Comparison of ENCODE assay signal across 24 cellular contexts in the genomic region with DNA sequence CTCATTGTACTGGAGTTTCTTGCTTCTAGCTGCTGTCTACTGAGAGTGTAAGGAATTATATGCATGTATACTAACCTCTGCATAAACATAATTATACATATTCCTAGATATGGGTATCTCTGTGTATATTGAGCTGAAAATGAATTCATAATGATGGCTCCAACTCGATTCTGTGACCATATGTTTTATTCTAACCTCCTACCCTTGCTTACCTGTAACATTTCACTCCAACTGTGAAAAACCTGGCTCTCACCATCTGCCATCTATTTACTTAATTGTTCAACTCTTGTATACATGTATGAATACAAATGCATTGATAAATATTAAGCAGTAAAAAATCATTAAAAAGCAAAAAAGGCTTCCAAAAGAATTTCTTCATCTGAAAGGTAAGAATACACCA.
"Had no signal": no experiment of that assay in that cellular context is flagged by ENCODE, and none has a peak within 500 bp of the region (broad histone marks: within the 10 kb centered on the region; RNA-seq: fewer than 3 reads in every experiment).

No MANE protein-coding gene starts in this region.

- H3K4me3 Mint-ChIP-seq: immature natural killer cell; naive thymus-derived CD8-positive, alpha-beta T cell; nephron; neural crest cell; stimulated activated memory B cell treated with anti-CD40 and anti-IgM and Interleukin-4, amounts not matched to agents 10 μg/mL and 1 μg/mL and 100 μg/mL, for 72 hours; stimulated activated naive CD8-positive, alpha-beta T cell treated with anti-CD3 and anti-CD28 coated beads, Interleukin-15, amount 100 ng/mL, for 72 hours; type B pancreatic cell had no signal

- H3K27me3 Mint-ChIP-seq: naive thymus-derived CD8-positive, alpha-beta T cell; stimulated activated memory B cell treated with anti-CD40 and anti-IgM and Interleukin-4, amounts not matched to agents 10 μg/mL and 1 μg/mL and 100 μg/mL, for 72 hours; stimulated activated naive CD8-positive, alpha-beta T cell treated with anti-CD3 and anti-CD28 coated beads, Interleukin-15, amount 100 ng/mL, for 72 hours; type B pancreatic cell had no signal

- ATAC-seq: left colon; left lung; lower lobe of right lung; naive thymus-derived CD8-positive, alpha-beta T cell; pancreas; psoas muscle; right lobe of liver; stimulated activated memory B cell treated with anti-CD40 and anti-IgM and Interleukin-4, amounts not matched to agents 10 μg/mL and 1 μg/mL and 100 μg/mL, for 72 hours; stimulated activated naive CD8-positive, alpha-beta T cell treated with anti-CD3 and anti-CD28 coated beads, Interleukin-15, amount 100 ng/mL, for 72 hours had no signal

- DNase-seq: immature natural killer cell; kidney; left colon; left lung; lower lobe of right lung; mammary epithelial cell; mesenchymal stem cell; naive thymus-derived CD8-positive, alpha-beta T cell; nucleus accumbens; pancreas; psoas muscle; right lobe of liver; stimulated activated CD4-positive, alpha-beta T cell treated with anti-CD3 and anti-CD28 coated beads, Interleukin-1b, Interleukin-23, amount 100 ng/mL, for 48 hours; stimulated activated CD4-positive, alpha-beta T cell treated with anti-CD3 and anti-CD28 coated beads, Interleukin-2, amount 100 ng/mL, for 48 hours; stimulated activated CD4-positive, alpha-beta T cell treated with anti-CD3 and anti-CD28 coated beads, Interleukin-4, amount 100 ng/mL, for 4 hours; stimulated activated CD8-positive, alpha-beta memory T cell treated with anti-CD3 and anti-CD28 coated beads, Interleukin-4, amount 100 ng/mL, for 48 hours; stimulated activated naive CD4-positive, alpha-beta T cell treated with Interleukin-2 at 50 U/mL for 16 hours; stimulated activated naive CD8-positive, alpha-beta T cell treated with anti-CD3 and anti-CD28 coated beads, Interleukin-15, amount 100 ng/mL, for 72 hours; substantia nigra; uterus had no signal

- H3K9me3 Mint-ChIP-seq: nephron, neural crest cell, type B pancreatic cell had no signal

- H3K4me1 Mint-ChIP-seq: immature natural killer cell; naive thymus-derived CD8-positive, alpha-beta T cell; nephron; neural crest cell; stimulated activated memory B cell treated with anti-CD40 and anti-IgM and Interleukin-4, amounts not matched to agents 10 μg/mL and 1 μg/mL and 100 μg/mL, for 72 hours; stimulated activated naive CD8-positive, alpha-beta T cell treated with anti-CD3 and anti-CD28 coated beads, Interleukin-15, amount 100 ng/mL, for 72 hours had no signal

- H3K36me3 Mint-ChIP-seq: immature natural killer cell; naive thymus-derived CD8-positive, alpha-beta T cell; stimulated activated memory B cell treated with anti-CD40 and anti-IgM and Interleukin-4, amounts not matched to agents 10 μg/mL and 1 μg/mL and 100 μg/mL, for 72 hours; type B pancreatic cell had no signal

- H3K27ac Mint-ChIP-seq: immature natural killer cell; naive thymus-derived CD8-positive, alpha-beta T cell; nephron; stimulated activated memory B cell treated with anti-CD40 and anti-IgM and Interleukin-4, amounts not matched to agents 10 μg/mL and 1 μg/mL and 100 μg/mL, for 72 hours; stimulated activated naive CD8-positive, alpha-beta T cell treated with anti-CD3 and anti-CD28 coated beads, Interleukin-15, amount 100 ng/mL, for 72 hours; type B pancreatic cell had no signal
